Comparison of ENCODE assay signal across 1 cellular context in genomic region chr11:134272381-134273316, GRCh38.
TF ChIP-seq lines count a peak whose summit lies in the region.

No MANE protein-coding gene starts in this region.

TF ChIP-seq in HepG2, 621 proteins besides CTCF, POLR2A, EP300 and RAD21 (continued from another document and continues in another):
- no peak for TF ChIP-seq ETV6 (CRISPR knock-in tag; conservative IDR thresholded peaks at IDR 0.05)
- 0 out of 2 replicates have a peak, but pooled peaks have one; percentile 49 for TF ChIP-seq MXD3 (CRISPR knock-in tag; IDR thresholded peaks at IDR 0.05)
- 0 out of 2 replicates have a peak, but pooled peaks have one; percentile 13 for TF ChIP-seq RARA (CRISPR knock-in tag; IDR thresholded peaks at IDR 0.05)
- no peak for TF ChIP-seq ZNF441 (CRISPR knock-in tag; IDR thresholded peaks at IDR 0.05; ENCODE audit: borderline replicate concordance)
- peak; percentile 98 for TF ChIP-seq CEBPB (IDR thresholded peaks at IDR 0.05; ENCODE audit: borderline replicate concordance, low read depth, low read length)
- 0 out of 2 replicates have a peak, but pooled peaks have one; percentile 33 for TF ChIP-seq ZNF761 (CRISPR knock-in tag; conservative IDR thresholded peaks at IDR 0.05)
- no peak for TF ChIP-seq FUBP1 (CRISPR knock-in tag; IDR thresholded peaks at IDR 0.05; ENCODE audit: borderline replicate concordance)
- TF ChIP-seq DMTF1 (CRISPR knock-in tag; IDR thresholded peaks at IDR 0.05), result no peak
- no peak for TF ChIP-seq SP2 (CRISPR knock-in tag; IDR thresholded peaks at IDR 0.05)
- no peak for TF ChIP-seq GMEB2 (CRISPR knock-in tag; IDR thresholded peaks at IDR 0.05; ENCODE audit: low read depth)
- TF ChIP-seq NR2F6 (IDR thresholded peaks at IDR 0.05), result no peak
- TF ChIP-seq NR2F6 (CRISPR knock-in tag; IDR thresholded peaks at IDR 0.05), result no peak
- no peak for TF ChIP-seq SSRP1 (CRISPR knock-in tag; IDR thresholded peaks at IDR 0.05)
- no peak for TF ChIP-seq SRSF9 (IDR thresholded peaks at IDR 0.05; ENCODE audit: borderline replicate concordance, insufficient read depth, low read depth, low read length, poor library complexity, severe bottlenecking)
- no peak for TF ChIP-seq PRDM4 (CRISPR knock-in tag; IDR thresholded peaks at IDR 0.05; ENCODE audit: borderline replicate concordance)
- TF ChIP-seq BCLAF1 (IDR thresholded peaks at IDR 0.05), result no peak
- no peak for TF ChIP-seq GABPA (IDR thresholded peaks at IDR 0.05; ENCODE audit: low read depth, low read length)
- TF ChIP-seq GABPA (CRISPR knock-in tag; IDR thresholded peaks at IDR 0.05; ENCODE audit: low read depth), result no peak
- TF ChIP-seq HNF1B (CRISPR knock-in tag; IDR thresholded peaks at IDR 0.05), result peak; percentile 51; the same call in 1 of the 2 replicates
- TF ChIP-seq ZBTB42 (CRISPR knock-in tag; IDR thresholded peaks at IDR 0.05), result no peak
- TF ChIP-seq RFXANK (CRISPR knock-in tag; IDR thresholded peaks at IDR 0.05), result no peak
- TF ChIP-seq E2F5 (CRISPR knock-in tag; conservative IDR thresholded peaks at IDR 0.05), result no peak
- TF ChIP-seq SKI (IDR thresholded peaks at IDR 0.05; ENCODE audit: partially characterized antibody), result no peak
- TF ChIP-seq ZBTB25 (CRISPR knock-in tag; IDR thresholded peaks at IDR 0.05), result no peak
- TF ChIP-seq THAP8 (CRISPR knock-in tag; IDR thresholded peaks at IDR 0.05; ENCODE audit: borderline replicate concordance), result no peak
- TF ChIP-seq TRIM22 (IDR thresholded peaks at IDR 0.05), result no peak
- TF ChIP-seq IRX3 (CRISPR knock-in tag; IDR thresholded peaks at IDR 0.05; ENCODE audit: borderline replicate concordance, low read depth), result no peak
- no peak for TF ChIP-seq POGK (CRISPR knock-in tag; conservative IDR thresholded peaks at IDR 0.05)
- TF ChIP-seq ZNF331 (CRISPR knock-in tag; IDR thresholded peaks at IDR 0.05), result peak; percentile 95
- TF ChIP-seq ZNF883 (CRISPR knock-in tag; IDR thresholded peaks at IDR 0.05; ENCODE audit: not compliant biosample characterization), result no peak
- TF ChIP-seq DZIP1 (CRISPR knock-in tag; IDR thresholded peaks at IDR 0.05), result no peak
